ENCODE assay signal across 8 cellular contexts in genomic region chr3:122921791-122922651, GRCh38.
DNase-seq lines count a peak whose midpoint lies in the region; ATAC-seq and TF ChIP-seq lines count a peak whose summit lies in the region.

No MANE protein-coding gene starts in this region.

- peak overlapping the region; percentile 47 for H3K4me3 Mint-ChIP-seq in activated naive CD8-positive, alpha-beta T cell
- H3K4me3 Mint-ChIP-seq in neural crest cell = no peak overlapping the region

- no peaks in the 10 kb centered on the region for H3K9me3 Mint-ChIP-seq in activated naive CD8-positive, alpha-beta T cell (ENCODE audit: low read depth)
- H3K9me3 Mint-ChIP-seq in neural crest cell = no peaks in the 10 kb centered on the region

- in situ Hi-C loops in GM13977 (cut with MboI; ENCODE audit: low pct_unique_long_range_greater_than_20kb, low sequenced_read_pairs, unreplicated experiment) = no loop called here

- no peak overlapping the region for H3K27ac Mint-ChIP-seq in activated naive CD8-positive, alpha-beta T cell
- H3K27ac Mint-ChIP-seq in neural crest cell (ENCODE audit: unreplicated experiment) = no peak overlapping the region

- DNase-seq in GM13977 (ENCODE audit: low spot score) (peak; percentile 64), neural crest cell (ENCODE audit: low read depth, low spot score) (no peak), HT-29 (ENCODE audit: low spot score) (no peak), RKO (ENCODE audit: low spot score) (no peak)

- ATAC-seq in HG03159 (IDR thresholded peaks at IDR 0.05; ENCODE audit: unreplicated experiment) (peak; percentile 50), HG03439 (IDR thresholded peaks at IDR 0.05; ENCODE audit: unreplicated experiment) (no peak), GM18517 (IDR thresholded peaks at IDR 0.05; ENCODE audit: unreplicated experiment) (no peak)

- H3K27me3 Mint-ChIP-seq in activated naive CD8-positive, alpha-beta T cell = peaks cover 10% of the 10 kb centered on the region
- H3K27me3 Mint-ChIP-seq in neural crest cell (ENCODE audit: low read depth) = peaks cover 6% of the 10 kb centered on the region

- TF ChIP-seq CTCF in GM13977 (IDR thresholded peaks at IDR 0.05; ENCODE audit: extremely low read depth, insufficient read depth, missing control alignments) = peak; percentile 35
- TF ChIP-seq CTCF in neural crest cell (conservative IDR thresholded peaks at IDR 0.05) = peak; percentile 38

- peaks cover 2% of the 10 kb centered on the region for H3K36me3 Mint-ChIP-seq in activated naive CD8-positive, alpha-beta T cell
- H3K36me3 Mint-ChIP-seq in neural crest cell (ENCODE audit: low read depth) = no peaks in the 10 kb centered on the region

- H3K4me1 Mint-ChIP-seq in activated naive CD8-positive, alpha-beta T cell (ENCODE audit: low read depth) = peaks cover 2% of the 10 kb centered on the region
- no peaks in the 10 kb centered on the region for H3K4me1 Mint-ChIP-seq in neural crest cell
